In the genomic region with DNA sequence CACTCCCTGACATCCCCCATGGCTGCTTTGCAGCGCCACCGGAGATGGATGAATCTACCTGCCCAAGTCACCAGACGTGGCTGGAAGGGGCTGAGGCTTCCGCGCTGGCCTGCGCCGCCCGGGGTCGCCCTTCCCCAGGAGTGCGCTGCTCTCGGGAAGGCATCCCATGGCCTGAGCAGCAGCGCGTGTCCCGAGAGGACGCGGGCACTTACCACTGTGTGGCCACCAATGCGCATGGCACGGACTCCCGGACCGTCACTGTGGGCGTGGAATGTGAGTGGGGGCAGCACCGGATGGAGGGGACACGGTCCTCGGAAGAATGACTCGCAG, we compare ENCODE assay signal across 11 cellular contexts. TPM values are rescaled to one million over a fixed set of nuclear protein-coding genes. Genes with fewer than 3 reads are reported as not detected.
A peak's percentile ranks its signal among the peaks of the same experiment; 100 is the strongest.
DNase-seq lines count a peak whose midpoint lies in the region; ATAC-seq and TF ChIP-seq lines count a peak whose summit lies in the region.
"Had no signal": no experiment of that assay in that cellular context is flagged by ENCODE, and none has a peak within 500 bp of the region (broad histone marks: within the 10 kb centered on the region; RNA-seq: fewer than 3 reads in every experiment).

No MANE protein-coding gene starts in this region.

- H3K4me3 Mint-ChIP-seq in T-cell = peak overlapping the region in 1 of 3 donors; percentile 88

- intact Hi-C loops in right cardiac atrium (cut with DNase I) = no loop called here

- no peaks in the 10 kb centered on the region for H3K36me3 ChIP-seq in kidney epithelial cell (ENCODE audit: control insufficient read depth, insufficient read depth, low read length)
- H3K36me3 ChIP-seq: BLaER1 had no signal

- CTCF ChIA-PET in AG04449 (lab: Yijun Ruan, JAX) (interaction anchor here (1.1 kb wide), 1 partner anchor 11 kb away, joined by 4 read pairs; no protein-coding TSS in a partner anchor), T-cell (lab: Charles Lee) (no interaction called here)

- H3K27me3 ChIP-seq in kidney epithelial cell (ENCODE audit: control insufficient read depth, insufficient read depth, low read length) (peaks cover 72% of the 10 kb centered on the region), right cardiac atrium (ENCODE audit: control insufficient read depth, insufficient read depth) (no peaks in the 10 kb centered on the region)

- peak; percentile 26 for TF ChIP-seq CTCF in AG04449 (IDR thresholded peaks at IDR 0.05; ENCODE audit: insufficient read depth, low read length, missing control alignments)
- peak; percentile 29 for TF ChIP-seq CTCF in kidney epithelial cell (IDR thresholded peaks at IDR 0.05; ENCODE audit: insufficient read depth, low read length, poor library complexity, severe bottlenecking)

- no peak for ATAC-seq in T-cell (replicated peaks in 1 of 4)
- ATAC-seq in right cardiac atrium = no peak
- no peak for ATAC-seq in HG02588 (IDR thresholded peaks at IDR 0.05; ENCODE audit: unreplicated experiment)
- ATAC-seq: activated CD8-positive, alpha-beta memory T cell treated with anti-CD3 and anti-CD28 coated beads, Interleukin-2, amount 10 ng/mL, durations not matched to agents 7 days and 5 days had no signal

- no peaks in the 10 kb centered on the region for H3K36me3 Mint-ChIP-seq in T-cell

- no peak overlapping the region for H3K27ac ChIP-seq in right cardiac atrium (ENCODE audit: low read length)
- H3K27ac ChIP-seq: BLaER1, epithelial cell of prostate had no signal

- H3K27ac Mint-ChIP-seq in T-cell = no peak overlapping the region
- H3K27ac Mint-ChIP-seq: activated CD8-positive, alpha-beta memory T cell treated with anti-CD3 and anti-CD28 coated beads, Interleukin-2, amount 10 ng/mL, durations not matched to agents 7 days and 5 days had no signal

- WGBS in right cardiac atrium = 30% methylated on average over 25 of the region's 25 CpGs

- H3K9me3 ChIP-seq in right cardiac atrium (ENCODE audit: control insufficient read depth, low read length) = no peaks in the 10 kb centered on the region

- peaks cover 29 to 60% of the 10 kb centered on the region in 2 donors for H3K27me3 Mint-ChIP-seq in T-cell

- POLR2A ChIA-PET in AG04449 (lab: Yijun Ruan, JAX) (no interaction called here), T-cell (lab: Charles Lee) (no interaction called here)

- DNase-seq in AG04449 (ENCODE audit: low read depth, low spot score) (no peak), NCI-H1930 (lab: John Stamatoyannopoulos, UW) (peak; percentile 36 to 48), kidney epithelial cell (ENCODE audit: low read depth) (no peak), T-cell (no peak), right cardiac atrium (no peak)
- DNase-seq: activated CD8-positive, alpha-beta memory T cell treated with anti-CD3 and anti-CD28 coated beads, Interleukin-2, amount 10 ng/mL, durations not matched to agents 7 days and 5 days; OCI-M1 had no signal

- H3K4me3 ChIP-seq in AG04449 (ENCODE audit: low read depth, low read length) (no peak overlapping the region), kidney epithelial cell (ENCODE audit: low read depth, low read length) (no peak overlapping the region), right cardiac atrium (ENCODE audit: low read length) (no peak overlapping the region)
- H3K4me3 ChIP-seq: BLaER1 had no signal

- H3K4me1 Mint-ChIP-seq in T-cell = peaks cover 41 to 51% (median 48%) of the 10 kb centered on the region in 3 donors

- peaks cover 9% of the 10 kb centered on the region for H3K4me1 ChIP-seq in right cardiac atrium (ENCODE audit: control insufficient read depth, insufficient read depth, low read length)

- H3K9me3 Mint-ChIP-seq in T-cell = no peaks in the 10 kb centered on the region

RNA-seq across cellular contexts. Expression of a gene that starts 4.6 kb away (rescaled TPM):
- total RNA-seq in kidney epithelial cell = 0.38 and 3.8 TPM in 2 replicates
- 1 to 10 TPM in 1 of 5 donors, under 1 TPM in 4; 0.20 to 1.1 (median 0.59) TPM for total RNA-seq in T-cell
- total RNA-seq in right cardiac atrium = 1 to 10 TPM in 3 of 4 donors, under 1 TPM in 1; 0.93 to 1.6 (median 1.2) TPM
- polyA plus RNA-seq in right cardiac atrium = 0.86 TPM

RNA-seq across cellular contexts. Expression of a gene that starts 7.6 kb away (rescaled TPM):
- 0.13 TPM in 1 of 2 replicates, not detected in the other for total RNA-seq in kidney epithelial cell
- under 1 TPM; 0.47 to 0.79 (median 0.53) TPM for total RNA-seq in T-cell
- under 1 TPM; 0.36 to 0.74 (median 0.52) TPM for total RNA-seq in right cardiac atrium
- polyA plus RNA-seq in right cardiac atrium = 0.84 TPM
- total RNA-seq: MCF 10A had no signal

RNA-seq across cellular contexts. Expression of a gene that starts 15.3 kb away (rescaled TPM):
- total RNA-seq in kidney epithelial cell (2.3 and 2.9 TPM in 2 replicates), T-cell (10 to 100 TPM in 2 of 5 donors, 1 to 10 TPM in 3; 3.9 to 11.8 (median 8.1) TPM), right cardiac atrium (1 to 10 TPM in 1 of 4 donors, under 1 TPM in 3; 0.80 to 1.3 (median 0.84) TPM)
- 0.68 TPM for polyA plus RNA-seq in right cardiac atrium

RNA-seq across cellular contexts. Expression of a gene that starts 21.5 kb away (rescaled TPM):
- total RNA-seq in kidney epithelial cell = 43.5 and 73.5 TPM in 2 replicates
- total RNA-seq in T-cell = 10 to 100 TPM in 3 of 5 donors, 1 to 10 TPM in 2; 5.7 to 16.8 (median 11.4) TPM
- 10 to 100 TPM; 13.2 to 20.7 (median 16.7) TPM for total RNA-seq in right cardiac atrium
- 27.7 TPM for polyA plus RNA-seq in right cardiac atrium

RNA-seq across cellular contexts. Expression of a gene that starts 23.4 kb away (rescaled TPM):
- total RNA-seq in kidney epithelial cell = 155 TPM in 2 replicates
- 10 to 100 TPM in 1 of 5 donors, 1 to 10 TPM in 4; 4.2 to 11.0 (median 5.9) TPM for total RNA-seq in T-cell
- total RNA-seq in right cardiac atrium = 10 to 100 TPM in 2 of 4 donors, 1 to 10 TPM in 2; 8.4 to 14.5 (median 9.9) TPM
- polyA plus RNA-seq in right cardiac atrium = 9.8 TPM

Comparison
In these comparisons a context has a peak if more than half of its experiments do, and no peak if none do; other contexts are left out.
1. DNase-seq: peak in NCI-H1930 (2 of 2); none in AG04449 (single experiment), kidney epithelial cell (single experiment), T-cell (0 of 34) and right cardiac atrium (0 of 3).